Comparison of ENCODE assay signal across 1 cellular context in the genomic region with DNA sequence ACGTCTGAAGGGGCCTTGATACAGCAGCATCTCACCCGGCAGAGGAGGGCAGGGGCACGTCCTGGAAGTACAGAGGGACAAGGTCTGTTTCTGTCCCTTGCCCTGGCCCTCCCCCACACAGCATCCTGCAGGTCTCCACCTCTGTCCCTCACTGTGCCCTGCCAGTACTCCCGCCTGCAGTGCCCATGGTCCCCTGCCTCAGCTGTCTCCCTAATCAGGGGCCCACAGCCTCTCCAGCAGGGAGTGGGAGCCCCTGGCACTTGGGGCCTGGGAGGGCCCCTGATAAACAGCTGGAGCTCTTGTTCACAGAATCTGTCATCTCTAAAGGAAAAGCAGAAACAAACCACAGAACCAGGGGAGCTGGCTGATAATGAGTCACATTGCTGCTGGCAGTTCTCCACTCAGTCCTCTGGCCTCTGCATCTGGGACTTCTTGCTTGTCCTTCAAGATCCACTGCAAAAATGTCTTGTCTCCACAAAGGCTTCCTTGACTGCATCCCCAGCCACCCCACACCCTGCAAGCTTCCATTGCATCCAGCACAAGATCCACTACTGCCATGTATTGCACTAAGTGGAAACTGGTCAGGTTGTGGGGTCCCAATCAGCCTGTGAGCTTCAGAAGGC.
A peak's percentile ranks its signal among the peaks of the same experiment; 100 is the strongest.
TF ChIP-seq lines count a peak whose summit lies in the region.

No MANE protein-coding gene starts in this region.

TF ChIP-seq in K562, 482 proteins besides CTCF, POLR2A, EP300 and RAD21 (continued from another document and continues in another):
- TF ChIP-seq ETV6 (IDR thresholded peaks at IDR 0.05; ENCODE audit: borderline replicate concordance in 1 of 2, low read depth in 2 of 2, low read length in 1 of 2), result peak in 1 of 2 experiments; percentile 78; a peak in 2 of 4 replicates
- peak; percentile 67; the same call in 1 of the 2 replicates for TF ChIP-seq ETV6 (CRISPR knock-in tag; IDR thresholded peaks at IDR 0.05; ENCODE audit: borderline replicate concordance)
- no peak for TF ChIP-seq POLR3A (IDR thresholded peaks at IDR 0.05; ENCODE audit: borderline replicate concordance, extremely low read depth, insufficient read depth, insufficient read length)
- peak; percentile 83 for TF ChIP-seq MTA1 (IDR thresholded peaks at IDR 0.05; ENCODE audit: borderline replicate concordance)
- TF ChIP-seq JUND (IDR thresholded peaks at IDR 0.05; ENCODE audit: borderline replicate concordance, low read depth, low read length), result peak; percentile 96
- TF ChIP-seq JUND (tag; IDR thresholded peaks at IDR 0.05; ENCODE audit: borderline replicate concordance, low read depth, low read length), result peak; percentile 98; the same call in 2 of the 3 replicates
- TF ChIP-seq, protein P1, sequence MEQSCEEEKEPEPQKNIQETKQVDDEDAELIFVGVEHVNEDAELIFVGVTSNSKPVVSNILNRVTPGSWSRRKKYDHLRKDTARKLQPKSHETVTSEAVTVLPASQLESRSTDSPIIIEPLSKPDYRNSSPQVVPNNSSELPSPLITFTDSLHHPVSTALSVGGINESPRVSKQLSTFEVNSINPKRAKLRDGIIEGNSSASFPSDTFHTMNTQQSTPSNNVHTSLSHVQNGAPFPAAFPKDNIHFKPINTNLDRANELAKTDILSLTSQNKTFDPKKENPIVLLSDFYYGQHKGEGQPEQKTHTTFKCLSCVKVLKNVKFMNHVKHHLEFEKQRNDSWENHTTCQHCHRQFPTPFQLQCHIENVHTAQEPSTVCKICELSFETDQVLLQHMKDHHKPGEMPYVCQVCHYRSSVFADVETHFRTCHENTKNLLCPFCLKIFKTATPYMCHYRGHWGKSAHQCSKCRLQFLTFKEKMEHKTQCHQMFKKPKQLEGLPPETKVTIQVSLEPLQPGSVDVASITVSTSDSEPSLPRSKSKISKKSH (CRISPR knock-in tag; IDR thresholded peaks at IDR 0.05), result no peak
- no peak for TF ChIP-seq TCF7L2 (IDR thresholded peaks at IDR 0.05; ENCODE audit: low read depth, low read length)
- TF ChIP-seq, protein P2, sequence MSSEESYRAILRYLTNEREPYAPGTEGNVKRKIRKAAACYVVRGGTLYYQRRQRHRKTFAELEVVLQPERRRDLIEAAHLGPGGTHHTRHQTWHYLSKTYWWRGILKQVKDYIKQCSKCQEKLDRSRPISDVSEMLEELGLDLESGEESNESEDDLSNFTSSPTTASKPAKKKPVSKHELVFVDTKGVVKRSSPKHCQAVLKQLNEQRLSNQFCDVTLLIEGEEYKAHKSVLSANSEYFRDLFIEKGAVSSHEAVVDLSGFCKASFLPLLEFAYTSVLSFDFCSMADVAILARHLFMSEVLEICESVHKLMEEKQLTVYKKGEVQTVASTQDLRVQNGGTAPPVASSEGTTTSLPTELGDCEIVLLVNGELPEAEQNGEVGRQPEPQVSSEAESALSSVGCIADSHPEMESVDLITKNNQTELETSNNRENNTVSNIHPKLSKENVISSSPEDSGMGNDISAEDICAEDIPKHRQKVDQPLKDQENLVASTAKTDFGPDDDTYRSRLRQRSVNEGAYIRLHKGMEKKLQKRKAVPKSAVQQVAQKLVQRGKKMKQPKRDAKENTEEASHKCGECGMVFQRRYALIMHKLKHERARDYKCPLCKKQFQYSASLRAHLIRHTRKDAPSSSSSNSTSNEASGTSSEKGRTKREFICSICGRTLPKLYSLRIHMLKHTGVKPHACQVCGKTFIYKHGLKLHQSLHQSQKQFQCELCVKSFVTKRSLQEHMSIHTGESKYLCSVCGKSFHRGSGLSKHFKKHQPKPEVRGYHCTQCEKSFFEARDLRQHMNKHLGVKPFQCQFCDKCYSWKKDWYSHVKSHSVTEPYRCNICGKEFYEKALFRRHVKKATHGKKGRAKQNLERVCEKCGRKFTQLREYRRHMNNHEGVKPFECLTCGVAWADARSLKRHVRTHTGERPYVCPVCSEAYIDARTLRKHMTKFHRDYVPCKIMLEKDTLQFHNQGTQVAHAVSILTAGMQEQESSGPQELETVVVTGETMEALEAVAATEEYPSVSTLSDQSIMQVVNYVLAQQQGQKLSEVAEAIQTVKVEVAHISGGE (CRISPR knock-in tag; IDR thresholded peaks at IDR 0.05), result peak in 2 of 3 experiments; percentile 16 to 90; a peak in 2 of 6 replicates
- no peak for TF ChIP-seq RBM39 (optimal IDR thresholded peaks at IDR 0.05; ENCODE audit: low read depth, low read length)
- TF ChIP-seq ZNF134 (CRISPR knock-in tag; conservative IDR thresholded peaks at IDR 0.05), result peak; percentile 78
- TF ChIP-seq GATAD2B (IDR thresholded peaks at IDR 0.05; ENCODE audit: borderline replicate concordance), result peak; percentile 99
- TF ChIP-seq, protein P3, sequence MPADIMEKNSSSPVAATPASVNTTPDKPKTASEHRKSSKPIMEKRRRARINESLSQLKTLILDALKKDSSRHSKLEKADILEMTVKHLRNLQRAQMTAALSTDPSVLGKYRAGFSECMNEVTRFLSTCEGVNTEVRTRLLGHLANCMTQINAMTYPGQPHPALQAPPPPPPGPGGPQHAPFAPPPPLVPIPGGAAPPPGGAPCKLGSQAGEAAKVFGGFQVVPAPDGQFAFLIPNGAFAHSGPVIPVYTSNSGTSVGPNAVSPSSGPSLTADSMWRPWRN (IDR thresholded peaks at IDR 0.05; ENCODE audit: low read depth), result peak; percentile 82
- no peak for TF ChIP-seq SNIP1 (IDR thresholded peaks at IDR 0.05; ENCODE audit: low read depth)
- TF ChIP-seq POLR2G (IDR thresholded peaks at IDR 0.05; ENCODE audit: low read depth, low read length), result no peak
- TF ChIP-seq, protein P4, sequence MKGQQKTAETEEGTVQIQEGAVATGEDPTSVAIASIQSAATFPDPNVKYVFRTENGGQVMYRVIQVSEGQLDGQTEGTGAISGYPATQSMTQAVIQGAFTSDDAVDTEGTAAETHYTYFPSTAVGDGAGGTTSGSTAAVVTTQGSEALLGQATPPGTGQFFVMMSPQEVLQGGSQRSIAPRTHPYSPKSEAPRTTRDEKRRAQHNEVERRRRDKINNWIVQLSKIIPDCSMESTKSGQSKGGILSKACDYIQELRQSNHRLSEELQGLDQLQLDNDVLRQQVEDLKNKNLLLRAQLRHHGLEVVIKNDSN (CRISPR knock-in tag; IDR thresholded peaks at IDR 0.05), result peak; percentile 57
- peak; percentile 75; the same call in 1 of the 2 replicates for TF ChIP-seq TOE1 (IDR thresholded peaks at IDR 0.05; ENCODE audit: borderline replicate concordance)
- no peak for TF ChIP-seq TOE1 (CRISPR knock-in tag; IDR thresholded peaks at IDR 0.05; ENCODE audit: borderline replicate concordance, low read depth)
- TF ChIP-seq, protein P5, sequence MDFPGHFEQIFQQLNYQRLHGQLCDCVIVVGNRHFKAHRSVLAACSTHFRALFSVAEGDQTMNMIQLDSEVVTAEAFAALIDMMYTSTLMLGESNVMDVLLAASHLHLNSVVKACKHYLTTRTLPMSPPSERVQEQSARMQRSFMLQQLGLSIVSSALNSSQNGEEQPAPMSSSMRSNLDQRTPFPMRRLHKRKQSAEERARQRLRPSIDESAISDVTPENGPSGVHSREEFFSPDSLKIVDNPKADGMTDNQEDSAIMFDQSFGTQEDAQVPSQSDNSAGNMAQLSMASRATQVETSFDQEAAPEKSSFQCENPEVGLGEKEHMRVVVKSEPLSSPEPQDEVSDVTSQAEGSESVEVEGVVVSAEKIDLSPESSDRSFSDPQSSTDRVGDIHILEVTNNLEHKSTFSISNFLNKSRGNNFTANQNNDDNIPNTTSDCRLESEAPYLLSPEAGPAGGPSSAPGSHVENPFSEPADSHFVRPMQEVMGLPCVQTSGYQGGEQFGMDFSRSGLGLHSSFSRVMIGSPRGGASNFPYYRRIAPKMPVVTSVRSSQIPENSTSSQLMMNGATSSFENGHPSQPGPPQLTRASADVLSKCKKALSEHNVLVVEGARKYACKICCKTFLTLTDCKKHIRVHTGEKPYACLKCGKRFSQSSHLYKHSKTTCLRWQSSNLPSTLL (IDR thresholded peaks at IDR 0.05), result peak; percentile 100
- TF ChIP-seq ZNF695 (CRISPR knock-in tag; IDR thresholded peaks at IDR 0.05), result no peak
- no peak for TF ChIP-seq COPS2 (conservative IDR thresholded peaks at IDR 0.05)
- peak; percentile 84; the same call in 1 of the 2 replicates for TF ChIP-seq OTX1 (CRISPR knock-in tag; IDR thresholded peaks at IDR 0.05)
- no peak for TF ChIP-seq HNRNPH1 (optimal IDR thresholded peaks at IDR 0.05; ENCODE audit: low read depth, low read length)
- TF ChIP-seq FOSL1 (tag; conservative IDR thresholded peaks at IDR 0.05), result peak; percentile 98
- TF ChIP-seq, protein P6, sequence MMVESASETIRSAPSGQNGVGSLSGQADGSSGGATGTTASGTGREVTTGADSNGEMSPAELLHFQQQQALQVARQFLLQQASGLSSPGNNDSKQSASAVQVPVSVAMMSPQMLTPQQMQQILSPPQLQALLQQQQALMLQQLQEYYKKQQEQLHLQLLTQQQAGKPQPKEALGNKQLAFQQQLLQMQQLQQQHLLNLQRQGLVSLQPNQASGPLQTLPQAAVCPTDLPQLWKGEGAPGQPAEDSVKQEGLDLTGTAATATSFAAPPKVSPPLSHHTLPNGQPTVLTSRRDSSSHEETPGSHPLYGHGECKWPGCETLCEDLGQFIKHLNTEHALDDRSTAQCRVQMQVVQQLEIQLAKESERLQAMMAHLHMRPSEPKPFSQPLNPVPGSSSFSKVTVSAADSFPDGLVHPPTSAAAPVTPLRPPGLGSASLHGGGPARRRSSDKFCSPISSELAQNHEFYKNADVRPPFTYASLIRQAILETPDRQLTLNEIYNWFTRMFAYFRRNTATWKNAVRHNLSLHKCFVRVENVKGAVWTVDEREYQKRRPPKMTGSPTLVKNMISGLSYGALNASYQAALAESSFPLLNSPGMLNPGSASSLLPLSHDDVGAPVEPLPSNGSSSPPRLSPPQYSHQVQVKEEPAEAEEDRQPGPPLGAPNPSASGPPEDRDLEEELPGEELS (CRISPR knock-in tag; IDR thresholded peaks at IDR 0.05; ENCODE audit: borderline replicate concordance), result peak; percentile 68; the same call in 1 of the 2 replicates
- TF ChIP-seq, protein P7, sequence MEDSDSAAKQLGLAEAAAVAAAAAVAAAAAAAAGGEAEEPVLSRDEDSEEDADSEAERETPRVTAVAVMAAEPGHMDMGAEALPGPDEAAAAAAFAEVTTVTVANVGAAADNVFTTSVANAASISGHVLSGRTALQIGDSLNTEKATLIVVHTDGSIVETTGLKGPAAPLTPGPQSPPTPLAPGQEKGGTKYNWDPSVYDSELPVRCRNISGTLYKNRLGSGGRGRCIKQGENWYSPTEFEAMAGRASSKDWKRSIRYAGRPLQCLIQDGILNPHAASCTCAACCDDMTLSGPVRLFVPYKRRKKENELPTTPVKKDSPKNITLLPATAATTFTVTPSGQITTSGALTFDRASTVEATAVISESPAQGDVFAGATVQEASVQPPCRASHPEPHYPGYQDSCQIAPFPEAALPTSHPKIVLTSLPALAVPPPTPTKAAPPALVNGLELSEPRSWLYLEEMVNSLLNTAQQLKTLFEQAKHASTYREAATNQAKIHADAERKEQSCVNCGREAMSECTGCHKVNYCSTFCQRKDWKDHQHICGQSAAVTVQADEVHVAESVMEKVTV (CRISPR knock-in tag; IDR thresholded peaks at IDR 0.05), result no peak
- TF ChIP-seq RFX1 (IDR thresholded peaks at IDR 0.05), result no peak
- no peak for TF ChIP-seq NR2F6 (CRISPR knock-in tag; IDR thresholded peaks at IDR 0.05)
- TF ChIP-seq, protein P8, sequence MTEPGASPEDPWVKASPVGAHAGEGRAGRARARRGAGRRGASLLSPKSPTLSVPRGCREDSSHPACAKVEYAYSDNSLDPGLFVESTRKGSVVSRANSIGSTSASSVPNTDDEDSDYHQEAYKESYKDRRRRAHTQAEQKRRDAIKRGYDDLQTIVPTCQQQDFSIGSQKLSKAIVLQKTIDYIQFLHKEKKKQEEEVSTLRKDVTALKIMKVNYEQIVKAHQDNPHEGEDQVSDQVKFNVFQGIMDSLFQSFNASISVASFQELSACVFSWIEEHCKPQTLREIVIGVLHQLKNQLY (CRISPR knock-in tag; conservative IDR thresholded peaks at IDR 0.05), result no peak
